In the genomic region with DNA sequence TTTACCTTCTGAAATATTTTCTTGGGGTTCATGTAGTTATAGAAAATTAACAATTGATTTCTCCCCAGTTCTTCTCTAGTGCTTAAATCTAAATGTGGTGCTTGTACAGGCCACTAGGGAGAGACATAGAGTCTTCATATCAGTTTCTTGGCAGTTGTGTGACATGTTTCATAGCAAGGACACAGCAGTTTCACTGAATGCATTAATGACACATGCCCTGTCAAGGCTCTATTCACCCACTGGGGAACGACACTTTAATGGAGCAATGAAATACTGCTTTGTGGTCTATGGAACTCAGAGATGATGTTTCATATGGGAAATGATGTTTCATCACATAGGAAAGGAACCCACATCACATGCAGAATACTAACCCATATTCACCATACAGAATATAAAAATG, we compare ENCODE assay signal across 8 cellular contexts. TPM values are rescaled to one million over a fixed set of nuclear protein-coding genes. Genes with fewer than 3 reads are reported as not detected.
DNase-seq lines count a peak whose midpoint lies in the region; ATAC-seq and TF ChIP-seq lines count a peak whose summit lies in the region.
"Had no signal": no experiment of that assay in that cellular context is flagged by ENCODE, and none has a peak within 500 bp of the region (broad histone marks: within the 10 kb centered on the region; RNA-seq: fewer than 3 reads in every experiment).

No MANE protein-coding gene starts in this region.

- no peaks in the 10 kb centered on the region for H3K79me2 ChIP-seq in KMS-11 (ENCODE audit: insufficient read depth, low read depth)

- POLR2A ChIA-PET in activated CD8-positive, alpha-beta T cell treated with anti-CD3 and anti-CD28 coated beads, Interleukin-2, amount 10 ng/mL, durations not matched to agents 7 days and 5 days (lab: Charles Lee) = no interaction called here

- H3K27me3 ChIP-seq in KMS-11 (ENCODE audit: insufficient read depth, low read depth) (peaks cover 3% of the 10 kb centered on the region; the same call in 1 of the 2 replicates), upper lobe of left lung (peaks cover 0 to 4% (median 2%) of the 10 kb centered on the region in 4 donors)

- H3K36me3 Mint-ChIP-seq in activated CD8-positive, alpha-beta T cell treated with anti-CD3 and anti-CD28 coated beads, Interleukin-2, amount 10 ng/mL, durations not matched to agents 7 days and 5 days (ENCODE audit: low read depth) = no peaks in the 10 kb centered on the region
- H3K36me3 Mint-ChIP-seq: activated naive CD8-positive, alpha-beta T cell had no signal

- H3K27ac ChIP-seq in KMS-11 = no peak overlapping the region
- H3K27ac ChIP-seq in upper lobe of left lung = no peak overlapping the region

- no peak overlapping the region for H3K4me3 ChIP-seq in GM12864 (ENCODE audit: low read depth, low read length)
- H3K4me3 ChIP-seq in KMS-11 (IDR thresholded peaks at IDR 0.05; ENCODE audit: insufficient read depth, low read depth, low read length) = no peak overlapping the region
- peak overlapping the region in 3 of 4 donors; percentile 57 to 77 (median 61) for H3K4me3 ChIP-seq in upper lobe of left lung

- H3K4me3 Mint-ChIP-seq in activated CD8-positive, alpha-beta T cell treated with anti-CD3 and anti-CD28 coated beads, Interleukin-2, amount 10 ng/mL, durations not matched to agents 7 days and 5 days = no peak overlapping the region
- H3K4me3 Mint-ChIP-seq: activated naive CD8-positive, alpha-beta T cell had no signal

- no peak overlapping the region for H2AFZ ChIP-seq in KMS-11 (ENCODE audit: low read depth)

- no peaks in the 10 kb centered on the region for H3K9me3 ChIP-seq in upper lobe of left lung

- H4K20me1 ChIP-seq in KMS-11 (ENCODE audit: insufficient read depth) = no peaks in the 10 kb centered on the region

- peaks cover 34% of the 10 kb centered on the region for H3K27me3 Mint-ChIP-seq in activated CD8-positive, alpha-beta T cell treated with anti-CD3 and anti-CD28 coated beads, Interleukin-2, amount 10 ng/mL, durations not matched to agents 7 days and 5 days (ENCODE audit: low read depth)

- DNase-seq in GM12864 (ENCODE audit: low read depth) = peak; percentile 1
- no peak for DNase-seq in activated CD8-positive, alpha-beta T cell treated with anti-CD3 and anti-CD28 coated beads, Interleukin-2, amount 10 ng/mL, durations not matched to agents 7 days and 5 days
- peak; percentile 33 for DNase-seq in iPS-NIHi7 (ENCODE audit: extremely low spot score)
- no peak for DNase-seq in upper lobe of left lung
- no peak for DNase-seq in HK-2 (ENCODE audit: unreplicated experiment)

- no peak overlapping the region for H3K9ac ChIP-seq in KMS-11

- CTCF ChIA-PET in activated CD8-positive, alpha-beta T cell treated with anti-CD3 and anti-CD28 coated beads, Interleukin-2, amount 10 ng/mL, durations not matched to agents 7 days and 5 days (lab: Charles Lee) = no interaction called here

- no peak overlapping the region for H3K4me2 ChIP-seq in KMS-11

- peaks cover 4% of the 10 kb centered on the region for H3K4me1 ChIP-seq in KMS-11 (ENCODE audit: low read depth, poor library complexity, severe bottlenecking)
- peaks cover 4 to 25% (median 14%) of the 10 kb centered on the region in 4 donors for H3K4me1 ChIP-seq in upper lobe of left lung

- ATAC-seq in GM21717 (IDR thresholded peaks at IDR 0.05; ENCODE audit: unreplicated experiment) (peak; percentile 56), upper lobe of left lung (ENCODE audit: low FRiP score in 2 of 2) (no peak)
- ATAC-seq in activated CD8-positive, alpha-beta T cell treated with anti-CD3 and anti-CD28 coated beads, Interleukin-2, amount 10 ng/mL, durations not matched to agents 7 days and 5 days = peak; percentile 54

- no peak for TF ChIP-seq POLR2A in upper lobe of left lung (IDR thresholded peaks at IDR 0.05)

- H3K9me3 Mint-ChIP-seq in activated CD8-positive, alpha-beta T cell treated with anti-CD3 and anti-CD28 coated beads, Interleukin-2, amount 10 ng/mL, durations not matched to agents 7 days and 5 days (ENCODE audit: insufficient read depth) = no peaks in the 10 kb centered on the region

- peaks cover 12% of the 10 kb centered on the region for H3K4me1 Mint-ChIP-seq in activated CD8-positive, alpha-beta T cell treated with anti-CD3 and anti-CD28 coated beads, Interleukin-2, amount 10 ng/mL, durations not matched to agents 7 days and 5 days (ENCODE audit: low read depth)

- WGBS in upper lobe of left lung, 2 donors = 15 to 31% methylated on average over 1 of the region's 1 CpG

- H3K36me3 ChIP-seq in KMS-11 (ENCODE audit: insufficient read depth) (no peaks in the 10 kb centered on the region), upper lobe of left lung (no peaks in the 10 kb centered on the region)

- H3K27ac Mint-ChIP-seq in activated CD8-positive, alpha-beta T cell treated with anti-CD3 and anti-CD28 coated beads, Interleukin-2, amount 10 ng/mL, durations not matched to agents 7 days and 5 days = no peak overlapping the region
- H3K27ac Mint-ChIP-seq: activated naive CD8-positive, alpha-beta T cell had no signal

- no peak for TF ChIP-seq EP300 in upper lobe of left lung (IDR thresholded peaks at IDR 0.05)

- TF ChIP-seq CTCF in GM12864 (IDR thresholded peaks at IDR 0.05; ENCODE audit: low read depth, low read length, missing control alignments) (peak; percentile 52), KMS-11 (conservative IDR thresholded peaks at IDR 0.05; ENCODE audit: low read depth, low read length) (peak; percentile 77), upper lobe of left lung (IDR thresholded peaks at IDR 0.05) (peak in 5 of 6 experiments; percentile 45 to 54 (median 51))

RNA-seq across cellular contexts. Expression of a gene that starts 2.8 kb away (rescaled TPM):
- not detected for total RNA-seq in activated CD8-positive, alpha-beta T cell treated with anti-CD3 and anti-CD28 coated beads, Interleukin-2, amount 10 ng/mL, durations not matched to agents 7 days and 5 days
- 10 to 100 TPM in 2 of 6 donors, 1 to 10 TPM in 4; 5.1 to 13.7 (median 7.5) TPM for total RNA-seq in upper lobe of left lung

Comparison
In these comparisons a context has a peak if more than half of its experiments do, and no peak if none do; other contexts are left out.
1. DNase-seq: peak in GM12864 (single experiment) and iPS-NIHi7 (single experiment); none in activated CD8-positive, alpha-beta T cell treated with anti-CD3 and anti-CD28 coated beads, Interleukin-2, amount 10 ng/mL, durations not matched to agents 7 days and 5 days (single experiment), upper lobe of left lung (0 of 2) and HK-2 (single experiment).
2. H3K4me3 ChIP-seq: peak in upper lobe of left lung (3 of 4); none in GM12864 (single experiment) and KMS-11 (single experiment).
3. ATAC-seq: peak in GM21717 (single experiment) and activated CD8-positive, alpha-beta T cell treated with anti-CD3 and anti-CD28 coated beads, Interleukin-2, amount 10 ng/mL, durations not matched to agents 7 days and 5 days (single experiment); none in upper lobe of left lung (0 of 2).
4. RNA of a gene that starts 2.8 kb away (total RNA-seq): 5.1 to 13.7 TPM in upper lobe of left lung; not detected in activated CD8-positive, alpha-beta T cell treated with anti-CD3 and anti-CD28 coated beads, Interleukin-2, amount 10 ng/mL, durations not matched to agents 7 days and 5 days; every median in the first group is over 4 times any median in the second.
5. Peak in every context shown above with its lines, with median percentiles within 50 percentile points of each other: CTCF ChIP-seq.